9 cellular contexts compared by ENCODE assay signal in genomic region chr4:82515705-82516104, GRCh38. TPM values are rescaled to one million over a fixed set of nuclear protein-coding genes. Genes with fewer than 3 reads are reported as not detected.
DNase-seq lines count a peak whose midpoint lies in the region; ATAC-seq and TF ChIP-seq lines count a peak whose summit lies in the region.
"Had no signal": no experiment of that assay in that cellular context is flagged by ENCODE, and none has a peak within 500 bp of the region (broad histone marks: within the 10 kb centered on the region; RNA-seq: fewer than 3 reads in every experiment).

No MANE protein-coding gene starts in this region.

- no peaks in the 10 kb centered on the region for H3K27me3 ChIP-seq in tibial nerve
- no peaks in the 10 kb centered on the region for H3K27me3 ChIP-seq in uterus

- TF ChIP-seq POLR2A in tibial nerve (IDR thresholded peaks at IDR 0.05) (no peak), uterus (IDR thresholded peaks at IDR 0.05) (no peak)

- peak in 1 of 2 donors; percentile 62 for TF ChIP-seq EP300 in tibial nerve (IDR thresholded peaks at IDR 0.05)

- H3K9me3 ChIP-seq in tibial nerve (no peaks in the 10 kb centered on the region), uterus (no peaks in the 10 kb centered on the region)

- DNase-seq in NCI-H510A treated with DMSO at 0.1 percent for 48 hours (lab: John Stamatoyannopoulos, UW) = peak; percentile 34
- no peak for DNase-seq in NCI-H510A (lab: John Stamatoyannopoulos, UW)
- peak in 58 of 61 donors; percentile 3 to 85 (median 50) for DNase-seq in caudate nucleus (lab: John Stamatoyannopoulos, UW)
- DNase-seq in kidney glomerular epithelial cell (lab: John Stamatoyannopoulos, UW) = peak; percentile 55
- peak; percentile 25 to 59 for DNase-seq in tibial nerve (ENCODE audit: low spot score in 2 of 2)
- no peak for DNase-seq in uterus
- no peak for DNase-seq in OCI-M1 (lab: John Stamatoyannopoulos, UW)

- intact Hi-C loops in uterus (cut with DNase I; ENCODE audit: low total_unique reads) = no loop called here

- H3K27ac ChIP-seq in caudate nucleus (ENCODE audit: low read depth, low read length) (peak overlapping the region; percentile 98), tibial nerve (peak overlapping the region in 2 of 4 donors; percentile 38 to 50), uterus (no peak overlapping the region)

- no peaks in the 10 kb centered on the region for H3K36me3 ChIP-seq in tibial nerve
- H3K36me3 ChIP-seq in uterus = no peaks in the 10 kb centered on the region

- H3K4me3 ChIP-seq in tibial nerve (no peak overlapping the region), uterus (no peak overlapping the region)

- 16 to 29% methylated on average over 3 of the region's 3 CpGs for WGBS in tibial nerve, 2 donors

- ATAC-seq in HG03457 (IDR thresholded peaks at IDR 0.05; ENCODE audit: unreplicated experiment) = no peak
- ATAC-seq: natural killer cell treated with Interleukin-12 subunit alpha and Interleukin-12 subunit beta and Interleukin-15 and Interleukin-18, amount 100 ng/mL, for 72 hours had no signal

- TF ChIP-seq CTCF in tibial nerve (IDR thresholded peaks at IDR 0.05) = no peak
- no peak for TF ChIP-seq CTCF in uterus (IDR thresholded peaks at IDR 0.05)

- H3K4me1 ChIP-seq in tibial nerve (peaks cover 0 to 8% (median 0%) of the 10 kb centered on the region in 4 donors), uterus (no peaks in the 10 kb centered on the region)

RNA-seq across cellular contexts. Expression of gene TMEM150C, which starts 46.1 kb away (rescaled TPM):
- total RNA-seq in tibial nerve (10 to 100 TPM in 3 of 4 donors, 1 to 10 TPM in 1; 6.3 to 44.9 (median 16.0) TPM), uterus (10 to 100 TPM in 2 of 4 donors, 1 to 10 TPM in 2; 3.1 to 22.5 (median 11.6) TPM)
- total RNA-seq: natural killer cell treated with Interleukin-12 subunit alpha and Interleukin-12 subunit beta and Interleukin-15 and Interleukin-18, amount 100 ng/mL, for 72 hours had no signal

Comparison
In these comparisons a context has a peak if more than half of its experiments do, and no peak if none do; other contexts are left out.
1. DNase-seq: peak in NCI-H510A treated with DMSO at 0.1 percent for 48 hours (single experiment), caudate nucleus (58 of 61), kidney glomerular epithelial cell (single experiment) and tibial nerve (2 of 2); none in NCI-H510A (single experiment), uterus (0 of 2) and OCI-M1 (single experiment).